Comparison of ENCODE assay signal across 8 cellular contexts in the genomic region with DNA sequence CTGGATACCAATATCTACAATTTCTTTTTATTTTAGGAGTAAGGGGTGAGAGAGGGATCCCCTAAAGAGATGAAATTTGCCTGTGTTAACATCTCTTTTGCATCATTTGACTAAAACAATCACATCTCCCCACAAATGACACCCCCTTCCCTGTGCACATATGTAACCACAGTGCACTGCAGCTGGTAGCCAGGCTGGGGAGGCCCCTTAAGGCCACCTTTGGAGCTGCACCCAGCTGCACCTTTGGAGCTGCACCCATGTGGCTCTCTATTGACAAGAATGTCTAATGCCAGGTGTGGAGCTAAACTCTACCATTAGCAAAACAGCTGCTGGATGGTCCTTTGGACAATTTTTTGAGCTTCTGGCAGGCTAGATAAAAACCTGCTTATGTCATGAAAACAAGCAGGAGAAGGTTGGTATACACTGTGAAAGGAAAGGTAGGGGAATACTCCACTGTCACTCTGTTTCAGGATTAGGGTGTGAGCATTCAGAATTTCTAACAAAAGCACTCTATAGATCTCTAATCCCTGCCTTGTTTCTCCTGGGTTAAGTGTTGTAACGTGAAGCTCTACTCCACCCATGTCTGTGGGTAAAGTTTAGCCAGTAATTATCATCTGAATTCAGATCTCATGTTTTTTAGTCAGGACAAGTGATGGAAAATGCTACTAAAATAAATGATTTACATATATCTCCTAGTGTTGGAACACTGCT. TPM values are rescaled to one million over a fixed set of nuclear protein-coding genes. Genes with fewer than 3 reads are reported as not detected.
A peak's percentile ranks its signal among the peaks of the same experiment; 100 is the strongest.
DNase-seq lines count a peak whose midpoint lies in the region; ATAC-seq and TF ChIP-seq lines count a peak whose summit lies in the region.

No MANE protein-coding gene starts in this region.

- peak; percentile 48 for DNase-seq in DMS 273 (lab: John Stamatoyannopoulos, UW; ENCODE audit: unreplicated experiment)
- DNase-seq in DMS 273 treated with DMSO at 0.1 percent for 48 hours (lab: John Stamatoyannopoulos, UW), result no peak
- peak; percentile 13 for DNase-seq in HPDE6-E6E7 (ENCODE audit: extremely low spot score)
- DNase-seq in chondrocyte (ENCODE audit: low spot score), result no peak
- DNase-seq in EL, result no peak
- no peak for DNase-seq in NOMO-1 treated with dmso at 0.1 percent for 144 hours (lab: John Stamatoyannopoulos, UW; ENCODE audit: unreplicated experiment)
- DNase-seq in NCI-H345 (lab: John Stamatoyannopoulos, UW), result no peak

- peaks cover 3% of the 10 kb centered on the region for H3K36me3 Mint-ChIP-seq in chondrocyte (ENCODE audit: low read depth)

- ATAC-seq in GM21423 (IDR thresholded peaks at IDR 0.05; ENCODE audit: unreplicated experiment), result peak; percentile 78

- no peaks in the 10 kb centered on the region for H3K9me3 Mint-ChIP-seq in chondrocyte (ENCODE audit: low read depth)

- H3K4me3 Mint-ChIP-seq in chondrocyte (ENCODE audit: unreplicated experiment), result no peak overlapping the region

- TF ChIP-seq CTCF in chondrocyte (IDR thresholded peaks at IDR 0.05), result peak; percentile 32

- H3K27ac Mint-ChIP-seq in chondrocyte (ENCODE audit: unreplicated experiment), result no peak overlapping the region

- no peaks in the 10 kb centered on the region for H3K27me3 Mint-ChIP-seq in chondrocyte (ENCODE audit: low read depth)

- peaks cover 12% of the 10 kb centered on the region for H3K4me1 Mint-ChIP-seq in chondrocyte (ENCODE audit: low read depth)

RNA-seq across cellular contexts. Expression of a gene that starts 52.1 kb away (rescaled TPM):
- total RNA-seq in chondrocyte, result 148 to 162 TPM (median 149 TPM) in 3 replicates

Comparison
In these comparisons a context has a peak if more than half of its experiments do, and no peak if none do; other contexts are left out.
1. DNase-seq: peak in DMS 273 (single experiment) and HPDE6-E6E7 (single experiment); none in DMS 273 treated with DMSO at 0.1 percent for 48 hours (single experiment), chondrocyte (single experiment), EL (single experiment), NOMO-1 treated with dmso at 0.1 percent for 144 hours (single experiment) and NCI-H345 (single experiment).